Comparison of ENCODE assay signal across 9 cellular contexts in genomic region chr15:80403712-80404056, GRCh38. TPM values are rescaled to one million over a fixed set of nuclear protein-coding genes. Genes with fewer than 3 reads are reported as not detected.
A peak's percentile ranks its signal among the peaks of the same experiment; 100 is the strongest.
DNase-seq lines count a peak whose midpoint lies in the region; ATAC-seq and TF ChIP-seq lines count a peak whose summit lies in the region.
"Had no signal": no experiment of that assay in that cellular context is flagged by ENCODE, and none has a peak within 500 bp of the region (broad histone marks: within the 10 kb centered on the region; RNA-seq: fewer than 3 reads in every experiment).

No MANE protein-coding gene starts in this region.

- H3K27me3 ChIP-seq in ascending aorta: no peaks in the 10 kb centered on the region
- peaks cover 36% of the 10 kb centered on the region for H3K27me3 ChIP-seq in iPS-18a (ENCODE audit: control insufficient read depth, insufficient read depth, low read length)
- H3K27me3 ChIP-seq in smooth muscle cell (ENCODE audit: low read depth): peaks cover 80% of the 10 kb centered on the region

- peak overlapping the region; percentile 25 to 27 for H3K27ac ChIP-seq in ascending aorta
- no peak overlapping the region for H3K27ac ChIP-seq in iPS-18a (ENCODE audit: low read length)
- no peak overlapping the region for H3K27ac ChIP-seq in smooth muscle cell (ENCODE audit: low read depth)

- no peaks in the 10 kb centered on the region for H4K20me1 ChIP-seq in smooth muscle cell (ENCODE audit: low read depth)

- DNase-seq in HEK293T (ENCODE audit: extremely low spot score) (peak; percentile 63), ascending aorta (ENCODE audit: low spot score in 2 of 2) (no peak), smooth muscle cell (lab: John Stamatoyannopoulos, UW; ENCODE audit: unreplicated experiment) (no peak), epidermal melanocyte (ENCODE audit: insufficient read length, low spot score) (no peak)
- DNase-seq in activated effector memory CD4-positive, alpha-beta T cell treated with anti-CD3 and anti-CD28 coated beads, Interleukin-2, amount 50 U/mL, for 16 hours: no peak
- no peak for DNase-seq in stimulated activated CD4-positive, alpha-beta T cell treated with anti-CD3 and anti-CD28 coated beads, Interleukin-12 subunit alpha, Interleukin-12 subunit beta, amount 100 ng/mL, for 4 hours
- DNase-seq: activated CD8-positive, alpha-beta memory T cell treated with anti-CD3 and anti-CD28 coated beads, Interleukin-2, amount 50 U/mL, for 4 hours had no signal

- intact Hi-C loops in ascending aorta (cut with DNase I): no loop called here

- no peak overlapping the region for H2AFZ ChIP-seq in smooth muscle cell (ENCODE audit: low read depth)

- peak overlapping the region; percentile 64 to 70 for H3K4me3 ChIP-seq in ascending aorta
- peak overlapping the region; percentile 62 for H3K4me3 ChIP-seq in iPS-18a (ENCODE audit: low read length)
- peak overlapping the region; percentile 52 for H3K4me3 ChIP-seq in smooth muscle cell

- H3F3A ChIP-seq in smooth muscle cell (ENCODE audit: low read depth): no peaks in the 10 kb centered on the region

- H3K79me2 ChIP-seq in smooth muscle cell (ENCODE audit: low read depth): no peaks in the 10 kb centered on the region

- WGBS in smooth muscle cell (ENCODE audit: low lambda C conversion rate): 5% methylated on average over 29 of the region's 30 CpGs

- peak overlapping the region; percentile 84 for H3K4me2 ChIP-seq in smooth muscle cell

- H3K9ac ChIP-seq in iPS-18a (ENCODE audit: low read length) (peak overlapping the region; percentile 77), smooth muscle cell (ENCODE audit: low read depth) (no peak overlapping the region)

- CTCF ChIA-PET in HEK293T (lab: Yijun Ruan, JAX): no interaction called here

- TF ChIP-seq CTCF in ascending aorta (IDR thresholded peaks at IDR 0.05) (no peak), smooth muscle cell (IDR thresholded peaks at IDR 0.05; ENCODE audit: borderline replicate concordance, insufficient read depth, poor library complexity, severe bottlenecking) (no peak)

- no peaks in the 10 kb centered on the region for H3K36me3 ChIP-seq in ascending aorta
- no peaks in the 10 kb centered on the region for H3K36me3 ChIP-seq in iPS-18a (ENCODE audit: control insufficient read depth, low read depth, low read length)
- H3K36me3 ChIP-seq in smooth muscle cell (ENCODE audit: low read depth): no peaks in the 10 kb centered on the region

- POLR2A ChIA-PET in HEK293T (lab: Yijun Ruan, JAX): no interaction called here

- H3K4me1 ChIP-seq in ascending aorta (peaks cover 0 to 3% of the 10 kb centered on the region in 2 donors), iPS-18a (ENCODE audit: control insufficient read depth, low read depth, low read length) (peaks cover 4% of the 10 kb centered on the region), smooth muscle cell (ENCODE audit: low read depth) (no peaks in the 10 kb centered on the region)

- no peak for ATAC-seq in GM21529 (IDR thresholded peaks at IDR 0.05; ENCODE audit: unreplicated experiment)

- no peaks in the 10 kb centered on the region for H3K9me3 ChIP-seq in ascending aorta
- no peaks in the 10 kb centered on the region for H3K9me3 ChIP-seq in iPS-18a (ENCODE audit: control insufficient read depth, low read depth, low read length)
- H3K9me3 ChIP-seq in smooth muscle cell (replicated peaks; ENCODE audit: low read depth): no peaks in the 10 kb centered on the region

TF ChIP-seq in HEK293T, 16 proteins besides CTCF, POLR2A, EP300 and RAD21:
- TF ChIP-seq CTBP1 (IDR thresholded peaks at IDR 0.05; ENCODE audit: borderline replicate concordance) (no peak), L3MBTL2 (conservative IDR thresholded peaks at IDR 0.05) (peak; percentile 67)
TF ChIP-seq in HEK293T: peak in this region for 1.

RNA-seq across cellular contexts. Expression of gene ARNT2, which starts 0.5 kb away (rescaled TPM):
- total RNA-seq in ascending aorta (6.4 TPM), smooth muscle cell (0.67 and 2.8 TPM in 2 replicates)
- polyA plus RNA-seq in smooth muscle cell: 0.27 and 0.55 TPM in 2 replicates

Comparison
In these comparisons a context has a peak if more than half of its experiments do, and no peak if none do; other contexts are left out.
1. H3K27ac ChIP-seq: peak in ascending aorta (2 of 2); none in iPS-18a (single experiment) and smooth muscle cell (single experiment).
2. Peak in every context shown above with its lines, with median percentiles within 50 percentile points of each other: H3K4me3 ChIP-seq.